In genomic region chr11:65013692-65014145, GRCh38 we compare ENCODE assay signal across 8 cellular contexts. TPM values are rescaled to one million over a fixed set of nuclear protein-coding genes. Genes with fewer than 3 reads are reported as not detected.
DNase-seq lines count a peak whose midpoint lies in the region; ATAC-seq, FAIRE-seq and TF ChIP-seq lines count a peak whose summit lies in the region.

No MANE protein-coding gene starts in this region.

- TF ChIP-seq CTCF in HFF-Myc (IDR thresholded peaks at IDR 0.05; ENCODE audit: low read depth, low read length, missing control alignments) (no peak), K562 (IDR thresholded peaks at IDR 0.05 in 2 of 3, conservative IDR thresholded peaks at IDR 0.05 in 1 of 3; ENCODE audit: insufficient read depth in 2 of 3, low read depth in 1 of 3, low read length in 3 of 3) (peak; percentile 39 to 79 (median 43); a peak in 4 of 6 replicates), sigmoid colon (IDR thresholded peaks at IDR 0.05) (peak in 3 of 4 experiments; percentile 30 to 94 (median 82))

- POLR2A ChIA-PET in K562 (lab: Yijun Ruan, JAX), result interaction anchor here (0.7 to 2.3 kb wide), 15 partner anchors 11 to 166 kb away, joined by 3 to 19 read pairs (median 4); partner anchors contain the start of genes BATF2, FAU, MRPL49 and SAC3D1

- H3K4me1 Mint-ChIP-seq in T-helper 2 cell treated with Interferon-gamma antibody and Interleukin-4, amounts not matched to agents 5 μg/mL and 100 μg/mL, for 36 hours (ENCODE audit: low read depth), result peaks cover 25% of the 10 kb centered on the region

- WGBS in K562 (ENCODE audit: insufficient coverage, low coverage, missing lambda C conversion rate), result 0% methylated on average over 11 of the region's 37 CpGs
- WGBS in iPS DF 6.9 (ENCODE audit: insufficient coverage, insufficient read length), result no CpG with 5 or more reads among the region's 37 CpGs
- WGBS in sigmoid colon, 2 donors, result 0 to 1% methylated on average over 37 of the region's 37 CpGs

- peaks cover 19% of the 10 kb centered on the region; the same call in 2 of the 3 replicates for H3K36me3 ChIP-seq in K562 (ENCODE audit: control insufficient read depth, insufficient read depth, low read length)
- peaks cover 6% of the 10 kb centered on the region for H3K36me3 ChIP-seq in iPS DF 6.9 (ENCODE audit: control insufficient read depth, insufficient read depth, low read length)
- peaks cover 0 to 9% (median 5%) of the 10 kb centered on the region in 4 donors for H3K36me3 ChIP-seq in sigmoid colon

- H3K27ac ChIP-seq in K562 (ENCODE audit: extremely low read depth, low read depth, low read length), result peak overlapping the region; percentile 93
- no peak overlapping the region for H3K27ac ChIP-seq in iPS DF 6.9 (ENCODE audit: low read length)
- peak overlapping the region; percentile 99 to 100 (median 100) for H3K27ac ChIP-seq in sigmoid colon

- TF ChIP-seq POLR2A in GM12892 (IDR thresholded peaks at IDR 0.05; ENCODE audit: low read depth, low read length), result no peak; the same call in 1 of the 2 replicates
- TF ChIP-seq POLR2A in K562 (conservative IDR thresholded peaks at IDR 0.05), result peak; percentile 67; the same call in 1 of the 2 replicates
- TF ChIP-seq POLR2A in sigmoid colon (IDR thresholded peaks at IDR 0.05), result peak; percentile 40 to 53

- H3K4me1 ChIP-seq in K562 (replicated peaks in 1 of 2; ENCODE audit: control insufficient read depth in 2 of 2, insufficient read depth in 2 of 2, low read length in 2 of 2) (peaks cover 10 to 39% of the 10 kb centered on the region in 2 experiments; a peak in 4 of 5 replicates), iPS DF 6.9 (ENCODE audit: control insufficient read depth, insufficient read depth, low read length) (no peaks in the 10 kb centered on the region; the same call in 1 of the 2 replicates), sigmoid colon (peaks cover 0 to 25% (median 19%) of the 10 kb centered on the region in 4 donors)

- CTCF ChIA-PET in K562 (lab: Yijun Ruan, JAX; ENCODE audit: low intra/inter-chr PET ratio), result interaction anchor here (0.6 to 2.3 kb wide), 15 partner anchors 65 to 271 kb away, joined by 3 to 18 read pairs (median 4); partner anchors contain the start of genes ATG2A, CAPN1, CDC42BPG and CDCA5

- no peaks in the 10 kb centered on the region for H3K9me3 Mint-ChIP-seq in T-helper 2 cell treated with Interferon-gamma antibody and Interleukin-4, amounts not matched to agents 5 μg/mL and 100 μg/mL, for 36 hours

- peaks cover 25% of the 10 kb centered on the region for H3K79me2 ChIP-seq in K562 (ENCODE audit: control insufficient read depth, insufficient read depth, low read length)

- H3K4me2 ChIP-seq in K562 (ENCODE audit: insufficient read depth, low read length), result peak overlapping the region; percentile 98

- H3K27ac Mint-ChIP-seq in T-helper 2 cell treated with Interferon-gamma antibody and Interleukin-4, amounts not matched to agents 5 μg/mL and 100 μg/mL, for 36 hours, result peak overlapping the region; percentile 99

- H3K9me3 ChIP-seq in K562 (replicated peaks; ENCODE audit: control insufficient read depth, insufficient read depth, low read depth, low read length) (no peaks in the 10 kb centered on the region; the same call in 1 of the 2 replicates), iPS DF 6.9 (ENCODE audit: control insufficient read depth, insufficient read depth, low read length) (no peaks in the 10 kb centered on the region), sigmoid colon (no peaks in the 10 kb centered on the region)

- FAIRE-seq in GM12892 (lab: Jason Lieb, UNC) (peak; percentile 95), K562 (lab: Jason Lieb, UNC) (no peak)

- H3K27me3 Mint-ChIP-seq in T-helper 2 cell treated with Interferon-gamma antibody and Interleukin-4, amounts not matched to agents 5 μg/mL and 100 μg/mL, for 36 hours (ENCODE audit: low read depth), result no peaks in the 10 kb centered on the region

- DNase-seq in GM12892 (ENCODE audit: insufficient read length), result peak; percentile 95
- DNase-seq in HFF-Myc (ENCODE audit: extremely low read depth, low read depth), result peak; percentile 56
- peak; percentile 94 for DNase-seq in NAMALWA (ENCODE audit: low spot score)
- DNase-seq in T-helper 2 cell treated with Interferon-gamma antibody and Interleukin-4, amounts not matched to agents 5 μg/mL and 100 μg/mL, for 36 hours (ENCODE audit: low spot score), result peak; percentile 87
- peak; percentile 87 to 95 (median 92) for DNase-seq in K562 (ENCODE audit: extremely low read depth in 1 of 4, low spot score in 3 of 4)
- peak; percentile 84 for DNase-seq in iPS DF 6.9 (ENCODE audit: low read depth, low spot score)
- DNase-seq in sigmoid colon, result peak; percentile 96
- DNase-seq in HuH-7 (ENCODE audit: low spot score), result no peak

- H3K4me3 ChIP-seq in HFF-Myc (replicated peaks; ENCODE audit: low read depth, low read length), result peak overlapping the region; percentile 58
- H3K4me3 ChIP-seq in K562, result peak overlapping the region; percentile 67
- peak overlapping the region; percentile 54; the same call in 1 of the 2 replicates for H3K4me3 ChIP-seq in iPS DF 6.9 (ENCODE audit: low read length)
- peak overlapping the region; percentile 60 to 92 (median 81) for H3K4me3 ChIP-seq in sigmoid colon

- H3K4me3 Mint-ChIP-seq in T-helper 2 cell treated with Interferon-gamma antibody and Interleukin-4, amounts not matched to agents 5 μg/mL and 100 μg/mL, for 36 hours, result peak overlapping the region; percentile 93

- TF ChIP-seq EP300 in K562 (IDR thresholded peaks at IDR 0.05; ENCODE audit: low read length) (no peak), sigmoid colon (IDR thresholded peaks at IDR 0.05) (no peak)

- H2AFZ ChIP-seq in K562 (ENCODE audit: low read depth, low read length), result peak overlapping the region; percentile 99

- in situ Hi-C loops in K562 (cut with MboI), result no loop called here

- peak overlapping the region; percentile 91 to 97 for H3K9ac ChIP-seq in K562 (ENCODE audit: insufficient read depth in 1 of 2, low read depth in 2 of 2, low read length in 2 of 2)

- no TSS peak for BruUV-seq in K562 (replicated peaks; lab: Mats Ljungman, UMichigan)

- ATAC-seq in K562, result peak; percentile 86

- peak; percentile 88 to 89; a peak in 2 of 4 replicates for TF ChIP-seq RAD21 in K562 (CRISPR knock-in tag; conservative IDR thresholded peaks at IDR 0.05 in 1 of 2, IDR thresholded peaks at IDR 0.05 in 1 of 2)

- H3K36me3 Mint-ChIP-seq in T-helper 2 cell treated with Interferon-gamma antibody and Interleukin-4, amounts not matched to agents 5 μg/mL and 100 μg/mL, for 36 hours (ENCODE audit: low read depth), result peaks cover 21% of the 10 kb centered on the region

- H3K9me1 ChIP-seq in K562 (ENCODE audit: control insufficient read depth, insufficient read depth, low read length), result peaks cover 4% of the 10 kb centered on the region

- intact Hi-C loops in K562 (cut with micrococcal nuclease) (loop anchor here (1.0 to 5.0 kb wide), 6 partner anchors 27 to 166 kb away; partner anchors contain the start of genes SAC3D1, TM7SF2 and ZNHIT2), sigmoid colon (cut with DNase I) (loop anchor here (1.0 to 5.0 kb wide), 5 partner anchors 14 to 103 kb away; partner anchors contain the start of genes CDCA5, PPP2R5B, SNX15 and VPS51)

- H4K20me1 ChIP-seq in K562 (replicated peaks; ENCODE audit: control insufficient read depth, insufficient read depth, low read length), result no peaks in the 10 kb centered on the region

- H3K27me3 ChIP-seq in K562 (ENCODE audit: control insufficient read depth in 2 of 2, insufficient read depth in 2 of 2, low read length in 2 of 2) (no peaks in the 10 kb centered on the region), iPS DF 6.9 (ENCODE audit: control insufficient read depth, insufficient read depth, low read length) (no peaks in the 10 kb centered on the region), sigmoid colon (no peaks in the 10 kb centered on the region)

RNA-seq across cellular contexts. Expression of gene ARL2, which starts 0.2 kb away (rescaled TPM):
- 63.5 TPM for polyA plus RNA-seq in GM12892 (2012; ENCODE audit: missing spikeins)
- 9.7 and 25.1 TPM in 2 replicates for total RNA-seq in K562 (2011; cell fraction: chromatin; rRNA removed; ENCODE audit: low replicate concordance)
- total RNA-seq in K562 (2011; cell fraction: nucleolus; rRNA removed), result 32.9 and 34.2 TPM in 2 replicates
- total RNA-seq in K562 (2011; cell fraction: nucleoplasm; rRNA removed), result 26.7 and 29.8 TPM in 2 replicates
- total RNA-seq in K562 (2014; rRNA removed) (141 and 204 TPM in 2 replicates), K562 (2014; rRNA removed; fragmentation: Illumina TruSeq; extraction: Trizol) (39.9 and 48.4 TPM in 2 replicates), K562 (2015; rRNA removed; fragmentation: Illumina TruSeq; extraction: Trizol) (88.1 and 90.6 TPM in 2 replicates), K562 (2021) (101 and 112 TPM in 2 replicates), sigmoid colon (100 to 1,000 TPM in 3 of 4 donors, 10 to 100 TPM in 1; 99.2 to 157 (median 136) TPM)
- polyA plus RNA-seq in K562 (2011; rRNA removed) (114 and 171 TPM in 2 replicates), K562 (2014; fragmentation: Illumina TruSeq; extraction: Trizol) (92.2 and 138 TPM in 2 replicates), K562 (2014; fragmentation: Nextera tagmentation; extraction: Ambion mirVana) (10 to 100 TPM in 1 of 2 experiments, 1 to 10 TPM in 1; 5.7 to 32.6 TPM), K562 (2014; rRNA removed) (154 and 169 TPM in 2 replicates), sigmoid colon (100 to 1,000 TPM in 2 of 3 donors, 10 to 100 TPM in 1; 92.9 to 124 (median 117) TPM)
- 207 and 325 TPM in 2 replicates for polyA plus RNA-seq in K562 (2011; cell fraction: cytosol; rRNA removed)
- 69.0 and 81.0 TPM in 2 replicates for polyA plus RNA-seq in K562 (2011; cell fraction: nucleus; rRNA removed)
- 121 and 156 TPM in 2 replicates for polyA plus RNA-seq in K562 (2012)
- 33.6 and 35.6 TPM in 2 replicates for polyA minus RNA-seq in K562 (2011; rRNA and poly(A)+ RNA removed)
- 46.1 and 90.9 TPM in 2 replicates for polyA minus RNA-seq in K562 (2011; cell fraction: cytosol; rRNA and poly(A)+ RNA removed)
- polyA minus RNA-seq in K562 (2011; cell fraction: nucleus; rRNA and poly(A)+ RNA removed), result 9.3 and 19.7 TPM in 2 replicates

RNA-seq across cellular contexts. Expression of gene SNX15, which starts 13.5 kb away (rescaled TPM):
- polyA plus RNA-seq in GM12892 (2012; ENCODE audit: missing spikeins), result 10.8 TPM
- total RNA-seq in K562 (2011; cell fraction: chromatin; rRNA removed; ENCODE audit: low replicate concordance), result 4.7 and 12.8 TPM in 2 replicates
- total RNA-seq in K562 (2011; cell fraction: nucleolus; rRNA removed), result 7.2 and 8.0 TPM in 2 replicates
- 6.2 and 10.2 TPM in 2 replicates for total RNA-seq in K562 (2011; cell fraction: nucleoplasm; rRNA removed)
- total RNA-seq in K562 (2014; rRNA removed) (18.3 and 33.3 TPM in 2 replicates), K562 (2014; rRNA removed; fragmentation: Illumina TruSeq; extraction: Trizol) (6.9 and 8.3 TPM in 2 replicates), K562 (2015; rRNA removed; fragmentation: Illumina TruSeq; extraction: Trizol) (14.9 and 15.2 TPM in 2 replicates), K562 (2021) (21.3 and 27.8 TPM in 2 replicates), sigmoid colon (10 to 100 TPM; 20.1 to 36.6 (median 25.2) TPM)
- polyA plus RNA-seq in K562 (2011; rRNA removed) (4.5 and 13.3 TPM in 2 replicates), K562 (2014; fragmentation: Illumina TruSeq; extraction: Trizol) (20.1 and 24.7 TPM in 2 replicates), K562 (2014; fragmentation: Nextera tagmentation; extraction: Ambion mirVana) (1 to 10 TPM; 1.8 to 2.8 TPM), K562 (2014; rRNA removed) (18.2 and 19.5 TPM in 2 replicates), sigmoid colon (10 to 100 TPM; 21.8 to 31.4 (median 28.8) TPM)
- 14.2 and 17.5 TPM in 2 replicates for polyA plus RNA-seq in K562 (2011; cell fraction: cytosol; rRNA removed)
- polyA plus RNA-seq in K562 (2011; cell fraction: nucleus; rRNA removed), result 8.0 and 14.9 TPM in 2 replicates
- polyA plus RNA-seq in K562 (2012), result 20.3 and 31.1 TPM in 2 replicates
- 1.9 and 3.4 TPM in 2 replicates for polyA minus RNA-seq in K562 (2011; rRNA and poly(A)+ RNA removed)
- 12.6 and 14.8 TPM in 2 replicates for polyA minus RNA-seq in K562 (2011; cell fraction: cytosol; rRNA and poly(A)+ RNA removed)
- polyA minus RNA-seq in K562 (2011; cell fraction: nucleus; rRNA and poly(A)+ RNA removed), result 2.3 and 4.2 TPM in 2 replicates

RNA-seq across cellular contexts. Expression of gene BATF2, which starts 16.9 kb away (rescaled TPM):
- not detected for polyA plus RNA-seq in GM12892 (2012; ENCODE audit: missing spikeins)
- total RNA-seq in K562 (2011; cell fraction: chromatin; rRNA removed; ENCODE audit: low replicate concordance), result 6.5 and 18.2 TPM in 2 replicates
- 10.7 and 15.0 TPM in 2 replicates for total RNA-seq in K562 (2011; cell fraction: nucleolus; rRNA removed)
- total RNA-seq in K562 (2011; cell fraction: nucleoplasm; rRNA removed), result 7.7 and 8.2 TPM in 2 replicates
- total RNA-seq in K562 (2014; rRNA removed) (7.0 and 7.3 TPM in 2 replicates), K562 (2014; rRNA removed; fragmentation: Illumina TruSeq; extraction: Trizol) (2.5 and 3.1 TPM in 2 replicates), K562 (2015; rRNA removed; fragmentation: Illumina TruSeq; extraction: Trizol) (4.4 and 4.8 TPM in 2 replicates), K562 (2021) (8.7 TPM in 2 replicates), sigmoid colon (1 to 10 TPM; 1.8 to 4.7 (median 3.7) TPM)
- polyA plus RNA-seq in K562 (2011; rRNA removed) (7.2 and 9.0 TPM in 2 replicates), K562 (2014; fragmentation: Illumina TruSeq; extraction: Trizol) (8.9 and 10.0 TPM in 2 replicates), K562 (2014; fragmentation: Nextera tagmentation; extraction: Ambion mirVana) (1 to 10 TPM; 1.7 to 1.9 TPM), K562 (2014; rRNA removed) (5.2 and 6.4 TPM in 2 replicates), sigmoid colon (10 to 100 TPM; 11.6 to 31.3 (median 14.4) TPM)
- 8.1 and 21.2 TPM in 2 replicates for polyA plus RNA-seq in K562 (2011; cell fraction: cytosol; rRNA removed)
- polyA plus RNA-seq in K562 (2011; cell fraction: nucleus; rRNA removed), result 5.7 and 9.2 TPM in 2 replicates
- 7.4 and 11.4 TPM in 2 replicates for polyA plus RNA-seq in K562 (2012)
- polyA minus RNA-seq in K562 (2011; rRNA and poly(A)+ RNA removed), result 4.9 and 7.0 TPM in 2 replicates
- 5.3 and 7.1 TPM in 2 replicates for polyA minus RNA-seq in K562 (2011; cell fraction: cytosol; rRNA and poly(A)+ RNA removed)
- polyA minus RNA-seq in K562 (2011; cell fraction: nucleus; rRNA and poly(A)+ RNA removed), result 3.9 and 4.1 TPM in 2 replicates

RNA-seq across cellular contexts. Expression of gene SAC3D1, which starts 27.3 kb away (rescaled TPM):
- 5.1 TPM for polyA plus RNA-seq in GM12892 (2012; ENCODE audit: missing spikeins)
- total RNA-seq in K562 (2011; cell fraction: chromatin; rRNA removed; ENCODE audit: low replicate concordance), result 3.9 and 9.1 TPM in 2 replicates
- 11.5 and 16.6 TPM in 2 replicates for total RNA-seq in K562 (2011; cell fraction: nucleolus; rRNA removed)
- total RNA-seq in K562 (2011; cell fraction: nucleoplasm; rRNA removed), result 7.3 and 7.9 TPM in 2 replicates
- total RNA-seq in K562 (2014; rRNA removed) (21.2 and 27.0 TPM in 2 replicates), K562 (2014; rRNA removed; fragmentation: Illumina TruSeq; extraction: Trizol) (2.4 and 5.1 TPM in 2 replicates), K562 (2015; rRNA removed; fragmentation: Illumina TruSeq; extraction: Trizol) (14.8 and 17.0 TPM in 2 replicates), K562 (2021) (35.2 and 35.7 TPM in 2 replicates), sigmoid colon (10 to 100 TPM in 3 of 4 donors, 1 to 10 TPM in 1; 9.1 to 17.8 (median 14.1) TPM)
- polyA plus RNA-seq in K562 (2011; rRNA removed) (5.8 and 7.6 TPM in 2 replicates), K562 (2014; fragmentation: Illumina TruSeq; extraction: Trizol) (4.0 and 9.0 TPM in 2 replicates), K562 (2014; fragmentation: Nextera tagmentation; extraction: Ambion mirVana) (under 1 TPM; 0.20 to 0.80 TPM), K562 (2014; rRNA removed) (23.8 and 25.4 TPM in 2 replicates), sigmoid colon (10 to 100 TPM; 10.2 to 20.3 (median 10.9) TPM)
- 13.3 and 46.2 TPM in 2 replicates for polyA plus RNA-seq in K562 (2011; cell fraction: cytosol; rRNA removed)
- polyA plus RNA-seq in K562 (2011; cell fraction: nucleus; rRNA removed), result 9.3 and 12.1 TPM in 2 replicates
- 19.9 and 22.1 TPM in 2 replicates for polyA plus RNA-seq in K562 (2012)
- polyA minus RNA-seq in K562 (2011; rRNA and poly(A)+ RNA removed), result 5.2 TPM in 2 replicates
- 11.6 and 16.2 TPM in 2 replicates for polyA minus RNA-seq in K562 (2011; cell fraction: cytosol; rRNA and poly(A)+ RNA removed)
- polyA minus RNA-seq in K562 (2011; cell fraction: nucleus; rRNA and poly(A)+ RNA removed), result 2.8 and 4.6 TPM in 2 replicates

RNA-seq across cellular contexts. Expression of gene MAJIN, which starts 41.8 kb away (rescaled TPM):
- not detected for polyA plus RNA-seq in GM12892 (2012; ENCODE audit: missing spikeins)
- 0.30 TPM in 1 of 2 replicates, not detected in the other for total RNA-seq in K562 (2011; cell fraction: chromatin; rRNA removed; ENCODE audit: low replicate concordance)
- 0.33 TPM in 1 of 2 replicates, not detected in the other for total RNA-seq in K562 (2011; cell fraction: nucleolus; rRNA removed)
- 0.38 TPM in 1 of 2 replicates, not detected in the other for total RNA-seq in K562 (2011; cell fraction: nucleoplasm; rRNA removed)
- 0.12 TPM in 1 of 2 replicates, not detected in the other for total RNA-seq in K562 (2014; rRNA removed)
- total RNA-seq in K562 (2014; rRNA removed; fragmentation: Illumina TruSeq; extraction: Trizol), result 0.18 and 0.29 TPM in 2 replicates
- 0.68 and 0.83 TPM in 2 replicates for total RNA-seq in K562 (2015; rRNA removed; fragmentation: Illumina TruSeq; extraction: Trizol)
- 0.24 TPM in 1 of 2 replicates, not detected in the other for total RNA-seq in K562 (2021)
- polyA plus RNA-seq in K562 (2011; rRNA removed), result 0.28 and 0.42 TPM in 2 replicates
- 0.63 and 1.4 TPM in 2 replicates for polyA plus RNA-seq in K562 (2011; cell fraction: cytosol; rRNA removed)
- 0.13 and 0.74 TPM in 2 replicates for polyA plus RNA-seq in K562 (2011; cell fraction: nucleus; rRNA removed)
- polyA plus RNA-seq in K562 (2012), result 0.09 and 0.15 TPM in 2 replicates
- 0.39 TPM in 1 of 2 replicates, not detected in the other for polyA plus RNA-seq in K562 (2014; fragmentation: Illumina TruSeq; extraction: Trizol)
- polyA plus RNA-seq in K562 (2014; fragmentation: Nextera tagmentation; extraction: Ambion mirVana), result under 1 TPM in 1 of 2 experiments, not detected in 1; 0.21 TPM
- 0.17 and 0.30 TPM in 2 replicates for polyA plus RNA-seq in K562 (2014; rRNA removed)
- polyA minus RNA-seq in K562 (2011; rRNA and poly(A)+ RNA removed), result 0.11 and 0.21 TPM in 2 replicates
- polyA minus RNA-seq in K562 (2011; cell fraction: cytosol; rRNA and poly(A)+ RNA removed), result not detected in 2 replicates
- not detected in 2 replicates for polyA minus RNA-seq in K562 (2011; cell fraction: nucleus; rRNA and poly(A)+ RNA removed)
- not detected for total RNA-seq in sigmoid colon
- polyA plus RNA-seq in sigmoid colon, result under 1 TPM in 1 of 3 donors, not detected in 2; 0.25 TPM
